Comparison of ENCODE assay signal across 8 cellular contexts in the genomic region with DNA sequence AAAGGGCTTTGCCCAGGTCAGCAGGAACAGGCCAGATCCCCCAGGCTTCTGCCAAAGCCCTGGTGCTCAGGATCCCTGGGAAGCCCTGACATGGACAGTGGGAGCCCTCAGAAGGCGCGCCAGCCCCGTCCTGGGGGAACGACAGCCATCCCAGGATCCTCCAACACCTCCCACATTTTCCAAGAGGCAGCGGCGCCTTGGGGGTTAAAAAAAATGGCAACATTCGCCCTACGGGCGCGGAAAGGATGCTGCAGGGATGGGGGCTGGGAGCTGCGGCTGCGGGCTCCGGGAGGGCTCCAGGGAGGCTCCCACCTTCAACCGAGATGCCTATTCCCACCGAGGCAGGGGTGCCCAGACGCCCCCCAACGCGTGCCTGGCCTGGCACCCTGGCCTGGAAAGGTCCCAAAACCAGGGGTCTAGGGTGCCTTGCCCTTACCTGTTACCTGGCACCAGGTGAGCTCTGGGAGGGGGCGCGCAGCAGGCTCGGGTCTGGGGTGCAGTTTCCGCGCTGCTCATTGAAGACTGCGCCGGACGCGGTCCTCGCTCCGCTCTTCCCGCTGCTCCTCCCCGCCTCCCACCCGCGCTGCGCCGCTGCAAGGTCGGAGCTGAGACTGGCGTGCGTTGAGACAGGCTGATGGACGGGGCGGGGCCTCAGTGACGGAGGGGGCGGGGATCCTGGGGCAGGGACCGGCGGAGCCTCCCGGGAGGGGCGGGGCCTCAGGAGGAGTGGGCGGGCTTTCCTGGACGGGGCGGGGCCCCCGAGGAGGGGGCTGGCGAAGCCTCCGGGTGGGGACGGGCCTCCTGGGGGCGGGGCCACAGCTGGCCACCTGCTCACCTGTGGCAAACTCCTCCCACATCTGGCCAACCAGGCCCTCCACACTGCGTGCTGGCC. TPM values are rescaled to one million over a fixed set of nuclear protein-coding genes. Genes with fewer than 3 reads are reported as not detected.
DNase-seq lines count a peak whose midpoint lies in the region; FAIRE-seq and TF ChIP-seq lines count a peak whose summit lies in the region.

ABCB9 (minus strand) TSS at position 613 of the 892 bp plus-strand sequence. CDS start 6,228 bp downstream, outside the sequence.

- peak; percentile 54 for TF ChIP-seq POLR2A in endothelial cell of umbilical vein (IDR thresholded peaks at IDR 0.05; ENCODE audit: low read depth, low read length)

- H3K27ac ChIP-seq in endothelial cell of umbilical vein (ENCODE audit: insufficient read depth, low read depth, low read length) = no peak within 1 kb of the TSS
- no peak within 1 kb of the TSS for H3K27ac ChIP-seq in mesodermal cell (ENCODE audit: low read depth, low read length, severe bottlenecking)

- POLR2A ChIA-PET in endothelial cell of umbilical vein (lab: Charles Lee) = interaction anchor here (0.6 to 1.7 kb wide), 3 partner anchors 20 to 1538 kb away, joined by 5 to 7 read pairs (median 5); partner anchors contain the start of genes MPHOSPH9 and MTRFR

- H4K20me1 ChIP-seq in endothelial cell of umbilical vein (replicated peaks; ENCODE audit: control insufficient read depth, extremely low read depth, insufficient read depth, low read length) = no peaks in the 10 kb centered on the region

- H2AFZ ChIP-seq in endothelial cell of umbilical vein (ENCODE audit: low read depth, low read length) = peak within 1 kb of the TSS; percentile 89

- WGBS in mesodermal cell (ENCODE audit: insufficient coverage in 2 of 2), 2 experiments = 1% methylated on average over 38 to 45 of the region's 55 CpGs

- no peaks in the 10 kb centered on the region for H3K79me2 ChIP-seq in endothelial cell of umbilical vein (ENCODE audit: control insufficient read depth, insufficient read depth, low read length)

- no peaks in the 10 kb centered on the region for H3K27me3 ChIP-seq in NT2/D1 (ENCODE audit: insufficient read depth, insufficient read length)
- H3K27me3 ChIP-seq in endothelial cell of umbilical vein (ENCODE audit: control insufficient read depth in 2 of 2, insufficient read depth in 2 of 2, low read length in 2 of 2) = no peaks in the 10 kb centered on the region

- H3K4me3 ChIP-seq in NT2/D1 (ENCODE audit: insufficient read length, low read depth) = peak within 1 kb of the TSS; percentile 69
- peak within 1 kb of the TSS; percentile 68 to 85 (median 77) for H3K4me3 ChIP-seq in endothelial cell of umbilical vein (replicated peaks in 1 of 3; ENCODE audit: insufficient read depth in 1 of 3, low read depth in 1 of 3, low read length in 3 of 3)
- peak within 1 kb of the TSS; percentile 59 for H3K4me3 ChIP-seq in mesodermal cell (ENCODE audit: extremely low read depth, insufficient read depth, low read length, poor library complexity, severe bottlenecking)

- TSS peak; percentile 16 for BruUV-seq in endothelial cell of umbilical vein (replicated peaks; lab: Mats Ljungman, UMichigan)

- CTCF ChIA-PET in endothelial cell of umbilical vein (lab: Charles Lee) = interaction anchor here (0.5 to 2.7 kb wide), 10 partner anchors 9 to 272 kb away, joined by 3 to 13 read pairs (median 3); partner anchors contain the start of gene OGFOD2

- peak; percentile 97 for DNase-seq in AG08396 (ENCODE audit: low spot score)
- peak; percentile 95 for DNase-seq in GM19238 (ENCODE audit: insufficient read length, low spot score)
- DNase-seq in HPDE6-E6E7 (ENCODE audit: extremely low spot score) = peak; percentile 94
- DNase-seq in NT2/D1 (ENCODE audit: low read depth, low spot score) = peak; percentile 92
- peak; percentile 92 for DNase-seq in activated CD8-positive, alpha-beta memory T cell treated with anti-CD3 and anti-CD28 coated beads, Interleukin-2, amount 50 U/mL, for 4 hours
- DNase-seq in endothelial cell of umbilical vein (ENCODE audit: low read depth, low spot score) = peak; percentile 92
- peak; percentile 88 for DNase-seq in stimulated activated CD8-positive, alpha-beta memory T cell treated with anti-CD3 and anti-CD28 coated beads, Interleukin-15, amount 100 ng/mL, for 24 hours (ENCODE audit: low read depth)

- H3K4me2 ChIP-seq in endothelial cell of umbilical vein (ENCODE audit: insufficient read depth, low read length) = peak within 1 kb of the TSS; percentile 84

- no peaks in the 10 kb centered on the region for H3K9me1 ChIP-seq in endothelial cell of umbilical vein (replicated peaks; ENCODE audit: control insufficient read depth, extremely low read depth, insufficient read depth, low read length)

- no peak for TF ChIP-seq CTCF in endothelial cell of umbilical vein (IDR thresholded peaks at IDR 0.05; ENCODE audit: extremely low read depth in 1 of 2, insufficient read depth in 1 of 2, low read depth in 1 of 2, low read length in 2 of 2)

- peak; percentile 95 for FAIRE-seq in endothelial cell of umbilical vein (lab: Jason Lieb, UNC)

- intact Hi-C loops in endothelial cell of umbilical vein (cut with micrococcal nuclease) = loop anchor here (1.0 kb wide), 1 partner anchor 8 kb away; no protein-coding TSS in a partner anchor

- H3K36me3 ChIP-seq in NT2/D1 (ENCODE audit: insufficient read depth, insufficient read length, low read length) = no peaks in the 10 kb centered on the region
- no peaks in the 10 kb centered on the region for H3K36me3 ChIP-seq in endothelial cell of umbilical vein (ENCODE audit: control insufficient read depth in 2 of 2, extremely low read depth in 1 of 2, insufficient read depth in 2 of 2, low read length in 2 of 2)
- no peaks in the 10 kb centered on the region for H3K36me3 ChIP-seq in mesodermal cell (ENCODE audit: control insufficient read depth, insufficient read depth, low read length)

- H3K4me1 ChIP-seq in NT2/D1 (ENCODE audit: insufficient read depth, insufficient read length) (peaks cover 13% of the 10 kb centered on the region), endothelial cell of umbilical vein (ENCODE audit: control insufficient read depth, extremely low read depth, insufficient read depth, low read length) (peaks cover 6% of the 10 kb centered on the region), mesodermal cell (ENCODE audit: control insufficient read depth, insufficient read depth, low read length, poor library complexity, severe bottlenecking) (peaks cover 11% of the 10 kb centered on the region)

- dilution Hi-C loops in endothelial cell of umbilical vein (cut with MboI; ENCODE audit: extremely low pct_ligation_motif_present, low sequenced_read_pairs) = no loop called here

- H3K9me3 ChIP-seq in NT2/D1 (ENCODE audit: insufficient read depth, low read length) (no peaks in the 10 kb centered on the region), endothelial cell of umbilical vein (replicated peaks; ENCODE audit: control insufficient read depth, insufficient read depth, low read length) (no peaks in the 10 kb centered on the region), mesodermal cell (ENCODE audit: control insufficient read depth, low read length) (no peaks in the 10 kb centered on the region)

- H3K9ac ChIP-seq in NT2/D1 (ENCODE audit: insufficient read length, low read depth) (peak within 1 kb of the TSS; percentile 91), endothelial cell of umbilical vein (replicated peaks; ENCODE audit: extremely low read depth, insufficient read depth, low read length) (peak within 1 kb of the TSS; percentile 46)

TF ChIP-seq in endothelial cell of umbilical vein, 7 proteins besides CTCF, POLR2A, EP300 and RAD21:
- TF ChIP-seq EZH2 (IDR thresholded peaks at IDR 0.05; ENCODE audit: borderline replicate concordance, low read depth, low read length, severe bottlenecking) (no peak), POLR2AphosphoS5 (IDR thresholded peaks at IDR 0.05; ENCODE audit: insufficient read depth, low read depth, low read length) (peak; percentile 75), JUN (IDR thresholded peaks at IDR 0.05; ENCODE audit: borderline replicate concordance, insufficient read depth, insufficient read length, low read depth) (no peak)

RNA-seq across cellular contexts. Expression of gene ABCB9, which starts in this region (rescaled TPM):
- total RNA-seq in endothelial cell of umbilical vein = 12.0 and 16.9 TPM in 2 replicates
- 11.7 and 14.9 TPM in 2 replicates for polyA plus RNA-seq in endothelial cell of umbilical vein
- polyA plus RNA-seq in endothelial cell of umbilical vein (2011; cell fraction: cytosol; rRNA removed) = 6.0 and 7.2 TPM in 2 replicates
- 17.7 and 19.0 TPM in 2 replicates for polyA plus RNA-seq in endothelial cell of umbilical vein (2011; cell fraction: nucleus; rRNA removed)
- 5.9 and 7.8 TPM in 2 replicates for polyA plus RNA-seq in endothelial cell of umbilical vein (2012)
- 20.0 and 29.5 TPM in 2 replicates for polyA minus RNA-seq in endothelial cell of umbilical vein
- polyA minus RNA-seq in endothelial cell of umbilical vein (2011; cell fraction: cytosol; rRNA and poly(A)+ RNA removed) = 5.3 TPM
- 16.0 and 19.1 TPM in 2 replicates for polyA minus RNA-seq in endothelial cell of umbilical vein (2011; cell fraction: nucleus; rRNA and poly(A)+ RNA removed)
- 4.4 TPM for polyA plus RNA-seq in mesodermal cell (2013, experiment 1 of 2)
- 2.2 TPM for polyA plus RNA-seq in mesodermal cell (2013, experiment 2 of 2)
